In the genomic region with DNA sequence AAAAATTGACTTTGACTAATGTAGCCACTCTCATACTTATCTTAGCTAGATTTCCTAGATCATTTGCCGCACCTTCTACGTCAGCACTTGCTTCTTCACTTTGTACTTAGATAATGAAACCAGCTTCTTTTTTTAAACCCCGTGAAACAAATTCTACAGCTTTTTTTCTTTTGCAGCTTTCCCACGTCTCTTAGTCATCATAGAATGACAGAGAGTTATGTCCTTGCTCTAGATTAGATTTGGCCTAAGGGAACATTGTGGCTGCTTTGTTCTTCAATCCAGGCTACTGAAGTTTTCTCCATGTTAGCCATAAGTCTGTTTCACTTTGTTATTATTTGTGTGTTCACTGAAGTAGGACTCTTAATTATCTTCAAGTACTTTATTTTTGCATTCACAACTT, we compare ENCODE assay signal across 2 cellular contexts.
TF ChIP-seq lines count a peak whose summit lies in the region.

No MANE protein-coding gene starts in this region.

TF ChIP-seq in A549, 52 proteins besides CTCF, POLR2A, EP300 and RAD21 (continued from another document):
- TF ChIP-seq ATOH8 (CRISPR knock-in tag; IDR thresholded peaks at IDR 0.05; ENCODE audit: low read depth) (no peak), NFE2L2 (conservative IDR thresholded peaks at IDR 0.05; ENCODE audit: low read length) (no peak), GATA3 (IDR thresholded peaks at IDR 0.05; ENCODE audit: borderline replicate concordance) (no peak), BCL3 (IDR thresholded peaks at IDR 0.05) (no peak), FOXS1 (CRISPR knock-in tag; IDR thresholded peaks at IDR 0.05) (no peak), PBX3 (IDR thresholded peaks at IDR 0.05) (no peak), ZC3H11A (IDR thresholded peaks at IDR 0.05) (no peak), KDM5A (IDR thresholded peaks at IDR 0.05) (no peak), CEBPB (IDR thresholded peaks at IDR 0.05) (no peak), MYC (IDR thresholded peaks at IDR 0.05; ENCODE audit: borderline replicate concordance, low read length) (no peak), ZSCAN20 (CRISPR knock-in tag; IDR thresholded peaks at IDR 0.05) (no peak), SMC3 (IDR thresholded peaks at IDR 0.05) (no peak), KDM1A (IDR thresholded peaks at IDR 0.05; ENCODE audit: low read depth) (no peak), NPAS2 (CRISPR knock-in tag; IDR thresholded peaks at IDR 0.05; ENCODE audit: borderline replicate concordance) (no peak)
- TF ChIP-seq, protein P1, sequence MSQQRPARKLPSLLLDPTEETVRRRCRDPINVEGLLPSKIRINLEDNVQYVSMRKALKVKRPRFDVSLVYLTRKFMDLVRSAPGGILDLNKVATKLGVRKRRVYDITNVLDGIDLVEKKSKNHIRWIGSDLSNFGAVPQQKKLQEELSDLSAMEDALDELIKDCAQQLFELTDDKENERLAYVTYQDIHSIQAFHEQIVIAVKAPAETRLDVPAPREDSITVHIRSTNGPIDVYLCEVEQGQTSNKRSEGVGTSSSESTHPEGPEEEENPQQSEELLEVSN (IDR thresholded peaks at IDR 0.05; ENCODE audit: borderline replicate concordance, low read depth) = no peak

TF ChIP-seq in K562, 482 proteins besides CTCF, POLR2A, EP300 and RAD21 (continued from another document):
- TF ChIP-seq, protein P2, sequence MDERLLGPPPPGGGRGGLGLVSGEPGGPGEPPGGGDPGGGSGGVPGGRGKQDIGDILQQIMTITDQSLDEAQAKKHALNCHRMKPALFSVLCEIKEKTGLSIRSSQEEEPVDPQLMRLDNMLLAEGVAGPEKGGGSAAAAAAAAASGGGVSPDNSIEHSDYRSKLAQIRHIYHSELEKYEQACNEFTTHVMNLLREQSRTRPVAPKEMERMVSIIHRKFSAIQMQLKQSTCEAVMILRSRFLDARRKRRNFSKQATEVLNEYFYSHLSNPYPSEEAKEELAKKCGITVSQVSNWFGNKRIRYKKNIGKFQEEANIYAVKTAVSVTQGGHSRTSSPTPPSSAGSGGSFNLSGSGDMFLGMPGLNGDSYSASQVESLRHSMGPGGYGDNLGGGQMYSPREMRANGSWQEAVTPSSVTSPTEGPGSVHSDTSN (CRISPR knock-in tag; IDR thresholded peaks at IDR 0.05; ENCODE audit: low read depth) = no peak
- TF ChIP-seq, protein P2 (tag; conservative IDR thresholded peaks at IDR 0.05; ENCODE audit: low read depth) = 0 out of 2 replicates have a peak, but pooled peaks have one; percentile 15
- TF ChIP-seq MEIS2 (IDR thresholded peaks at IDR 0.05; ENCODE audit: partially characterized antibody) (peak; percentile 21), ETV1 (tag; conservative IDR thresholded peaks at IDR 0.05; ENCODE audit: low read depth) (no peak), SNAPC5 (CRISPR knock-in tag; IDR thresholded peaks at IDR 0.05) (no peak), ZBTB2 (IDR thresholded peaks at IDR 0.05) (no peak), SIN3A (IDR thresholded peaks at IDR 0.05; ENCODE audit: borderline replicate concordance in 2 of 2, control insufficient read depth in 1 of 2, low read depth in 2 of 2, low read length in 2 of 2) (no peak), C11orf30 (IDR thresholded peaks at IDR 0.05; ENCODE audit: low read depth) (no peak), ZNF133 (CRISPR knock-in tag; IDR thresholded peaks at IDR 0.05) (no peak)
